Comparison of ENCODE assay signal across 8 cellular contexts in the genomic region with DNA sequence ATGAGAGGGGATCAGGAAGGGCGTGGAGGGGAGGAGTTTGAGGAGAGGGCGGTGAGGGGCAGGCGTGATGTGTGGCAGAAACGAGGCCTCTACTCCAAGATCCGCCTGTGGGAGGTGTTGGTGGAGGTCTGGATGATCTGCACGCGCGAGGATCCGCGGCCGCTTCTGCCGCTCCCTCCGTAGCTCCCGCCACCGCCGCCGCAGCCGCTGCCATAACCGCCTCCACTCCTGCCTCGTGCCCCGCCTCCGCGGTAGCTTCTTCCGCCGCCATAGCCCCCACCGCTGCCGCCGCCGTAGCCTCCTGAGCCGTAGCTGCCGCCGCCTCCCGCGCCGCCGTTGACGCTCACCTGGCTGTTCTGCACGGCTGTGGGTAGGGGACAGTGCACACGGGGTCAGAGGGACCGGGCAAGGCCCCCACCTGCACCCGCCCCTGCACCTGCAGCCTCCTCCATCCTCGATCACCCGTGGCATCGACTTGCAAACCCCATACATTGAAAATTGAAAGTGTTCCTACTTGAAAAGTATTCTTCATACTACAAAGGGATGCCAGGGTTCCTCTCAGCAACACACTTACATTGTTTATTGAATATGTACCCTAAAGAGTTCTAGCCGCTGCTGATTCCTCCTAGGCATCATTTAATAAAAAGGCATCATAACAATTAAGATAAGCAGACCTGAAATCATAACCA. TPM values are rescaled to one million over a fixed set of nuclear protein-coding genes. Genes with fewer than 3 reads are reported as not detected.
DNase-seq lines count a peak whose midpoint lies in the region; ATAC-seq and TF ChIP-seq lines count a peak whose summit lies in the region.

No MANE protein-coding gene starts in this region.

- ATAC-seq in GM23338 (peak; percentile 83), natural killer cell (peak; percentile 42 to 83 (median 80)), GM18519 (IDR thresholded peaks at IDR 0.05; ENCODE audit: low FRiP score, unreplicated experiment) (no peak)

- peak overlapping the region; percentile 86 for H3K4me2 ChIP-seq in GM23338

- TF ChIP-seq CTCF in GM23338 (conservative IDR thresholded peaks at IDR 0.05; ENCODE audit: low read depth in 2 of 2) (no peak), VCaP (conservative IDR thresholded peaks at IDR 0.05) (no peak), chondrocyte (IDR thresholded peaks at IDR 0.05) (no peak), natural killer cell (IDR thresholded peaks at IDR 0.05) (no peak)

- intact Hi-C loops in natural killer cell (cut with micrococcal nuclease): no loop called here

- H3K27me3 ChIP-seq in GM23338 (ENCODE audit: insufficient read depth) (peaks cover 28% of the 10 kb centered on the region), stomach smooth muscle (ENCODE audit: control insufficient read depth in 1 of 2, insufficient read depth in 2 of 2, low read length in 2 of 2) (peaks cover 6 to 50% of the 10 kb centered on the region in 2 donors)

- H3K36me3 Mint-ChIP-seq in GM23338 (ENCODE audit: low read depth) (no peaks in the 10 kb centered on the region), chondrocyte (ENCODE audit: low read depth) (no peaks in the 10 kb centered on the region), natural killer cell (no peaks in the 10 kb centered on the region)

- no peaks in the 10 kb centered on the region for H3K9me2 ChIP-seq in GM23338 (ENCODE audit: insufficient read depth)

- H4K20me1 ChIP-seq in GM23338 (replicated peaks; ENCODE audit: insufficient read depth): no peaks in the 10 kb centered on the region

- H3K9me3 Mint-ChIP-seq in GM23338: no peaks in the 10 kb centered on the region
- no peaks in the 10 kb centered on the region for H3K9me3 Mint-ChIP-seq in chondrocyte (ENCODE audit: low read depth)
- no peaks in the 10 kb centered on the region for H3K9me3 Mint-ChIP-seq in natural killer cell

- DNase-seq in GM23338 (ENCODE audit: low spot score) (peak; percentile 65), chondrocyte (ENCODE audit: low spot score) (no peak), natural killer cell (peak; percentile 54), SIG-M5 treated with dmso at 0.1 percent for 504 hours (lab: John Stamatoyannopoulos, UW; ENCODE audit: unreplicated experiment) (no peak), epidermal melanocyte (ENCODE audit: insufficient read length, low spot score) (no peak)

- H3K9ac ChIP-seq in stomach smooth muscle (ENCODE audit: low read length in 2 of 2): peak overlapping the region in 1 of 2 donors; percentile 42

- no peaks in the 10 kb centered on the region for H3K79me2 ChIP-seq in GM23338 (replicated peaks; ENCODE audit: insufficient read depth)

- H3K27ac ChIP-seq in GM23338 (ENCODE audit: low read depth) (no peak overlapping the region), VCaP (peak overlapping the region; percentile 55; the same call in 1 of the 2 replicates), stomach smooth muscle (ENCODE audit: low read length) (no peak overlapping the region)

- H3K4me1 ChIP-seq in GM23338 (ENCODE audit: insufficient read depth) (peaks cover 9% of the 10 kb centered on the region), stomach smooth muscle (ENCODE audit: control insufficient read depth, insufficient read depth, low read length) (peaks cover 13% of the 10 kb centered on the region)

- H3K36me3 ChIP-seq in GM23338 (ENCODE audit: insufficient read depth) (no peaks in the 10 kb centered on the region), stomach smooth muscle (ENCODE audit: control insufficient read depth in 2 of 2, insufficient read depth in 2 of 2, low read length in 2 of 2) (no peaks in the 10 kb centered on the region)

- H3K4me3 ChIP-seq in GM23338: peak overlapping the region; percentile 52
- peak overlapping the region; percentile 57 to 69 for H3K4me3 ChIP-seq in stomach smooth muscle (ENCODE audit: low read length in 2 of 2)

- no peaks in the 10 kb centered on the region for H3F3A ChIP-seq in GM23338 (replicated peaks; ENCODE audit: low read depth)

- no peaks in the 10 kb centered on the region for H3K9me3 ChIP-seq in stomach smooth muscle (ENCODE audit: control insufficient read depth in 2 of 2, low read length in 2 of 2)

- H3K27ac Mint-ChIP-seq in GM23338 (no peak overlapping the region), chondrocyte (ENCODE audit: unreplicated experiment) (no peak overlapping the region), natural killer cell (peak overlapping the region in 1 of 2 donors; percentile 63)

- H3K4me1 Mint-ChIP-seq in GM23338 (peaks cover 8% of the 10 kb centered on the region), chondrocyte (ENCODE audit: low read depth) (peaks cover 9% of the 10 kb centered on the region), natural killer cell (peaks cover 43 to 55% of the 10 kb centered on the region in 2 donors)

- H3K4me3 Mint-ChIP-seq in GM23338: peak overlapping the region; percentile 71
- peak overlapping the region; percentile 43 for H3K4me3 Mint-ChIP-seq in chondrocyte (ENCODE audit: unreplicated experiment)
- H3K4me3 Mint-ChIP-seq in natural killer cell: peak overlapping the region; percentile 90

- H3K27me3 Mint-ChIP-seq in GM23338 (ENCODE audit: insufficient read depth, low read depth, poor library complexity) (peaks cover 30% of the 10 kb centered on the region), chondrocyte (ENCODE audit: low read depth) (peaks cover 79% of the 10 kb centered on the region), natural killer cell (ENCODE audit: low read depth in 2 of 2) (peaks cover 0 to 22% of the 10 kb centered on the region in 2 donors)

- H2AFZ ChIP-seq in GM23338: peak overlapping the region; percentile 100

TF ChIP-seq in GM23338, 12 proteins besides CTCF, POLR2A, EP300 and RAD21:
- TF ChIP-seq REST (IDR thresholded peaks at IDR 0.05; ENCODE audit: unreplicated experiment) (no peak), EZH2 (IDR thresholded peaks at IDR 0.05; ENCODE audit: low read depth, unreplicated experiment) (peak; percentile 26)
TF ChIP-seq in GM23338: peak in this region for 1.

RNA-seq across cellular contexts. Expression of gene KRT1, which starts 11.0 kb away (rescaled TPM):
- not detected in 2 replicates for total RNA-seq in GM23338 (2014; rRNA removed; shearing (Covaris generic))
- polyA plus RNA-seq in GM23338 (2016; fragmentation: Nextera tagmentation; extraction: Ambion mirVana): not detected in 2 replicates
- total RNA-seq in chondrocyte (not detected in 3 replicates), natural killer cell (1 to 10 TPM in 1 of 3 donors, under 1 TPM in 1, not detected in 1; 0.27 to 1.8 TPM)

RNA-seq across cellular contexts. Expression of gene KRT77, which starts 12.1 kb away (rescaled TPM):
- not detected in 2 replicates for total RNA-seq in GM23338 (2014; rRNA removed; shearing (Covaris generic))
- not detected in 2 replicates for polyA plus RNA-seq in GM23338 (2016; fragmentation: Nextera tagmentation; extraction: Ambion mirVana)
- total RNA-seq in chondrocyte: not detected in 3 replicates
- total RNA-seq in natural killer cell: not detected

RNA-seq across cellular contexts. Expression of gene KRT2, which starts 39.2 kb away (rescaled TPM):
- not detected in 2 replicates for total RNA-seq in GM23338 (2014; rRNA removed; shearing (Covaris generic))
- polyA plus RNA-seq in GM23338 (2016; fragmentation: Nextera tagmentation; extraction: Ambion mirVana): not detected in 2 replicates
- total RNA-seq in chondrocyte (not detected in 3 replicates), natural killer cell (1 to 10 TPM in 1 of 3 donors, under 1 TPM in 2; 0.63 to 1.4 (median 0.66) TPM)

Comparison
In these comparisons a context has a peak if more than half of its experiments do, and no peak if none do; other contexts are left out.
1. DNase-seq: peak in GM23338 (single experiment) and natural killer cell (single experiment); none in chondrocyte (single experiment), SIG-M5 treated with dmso at 0.1 percent for 504 hours (single experiment) and epidermal melanocyte (single experiment).
2. Peak in every context shown above with its lines, with median percentiles within 50 percentile points of each other: H3K4me3 Mint-ChIP-seq.